ENCODE assay signal across 10 cellular contexts in the genomic region with DNA sequence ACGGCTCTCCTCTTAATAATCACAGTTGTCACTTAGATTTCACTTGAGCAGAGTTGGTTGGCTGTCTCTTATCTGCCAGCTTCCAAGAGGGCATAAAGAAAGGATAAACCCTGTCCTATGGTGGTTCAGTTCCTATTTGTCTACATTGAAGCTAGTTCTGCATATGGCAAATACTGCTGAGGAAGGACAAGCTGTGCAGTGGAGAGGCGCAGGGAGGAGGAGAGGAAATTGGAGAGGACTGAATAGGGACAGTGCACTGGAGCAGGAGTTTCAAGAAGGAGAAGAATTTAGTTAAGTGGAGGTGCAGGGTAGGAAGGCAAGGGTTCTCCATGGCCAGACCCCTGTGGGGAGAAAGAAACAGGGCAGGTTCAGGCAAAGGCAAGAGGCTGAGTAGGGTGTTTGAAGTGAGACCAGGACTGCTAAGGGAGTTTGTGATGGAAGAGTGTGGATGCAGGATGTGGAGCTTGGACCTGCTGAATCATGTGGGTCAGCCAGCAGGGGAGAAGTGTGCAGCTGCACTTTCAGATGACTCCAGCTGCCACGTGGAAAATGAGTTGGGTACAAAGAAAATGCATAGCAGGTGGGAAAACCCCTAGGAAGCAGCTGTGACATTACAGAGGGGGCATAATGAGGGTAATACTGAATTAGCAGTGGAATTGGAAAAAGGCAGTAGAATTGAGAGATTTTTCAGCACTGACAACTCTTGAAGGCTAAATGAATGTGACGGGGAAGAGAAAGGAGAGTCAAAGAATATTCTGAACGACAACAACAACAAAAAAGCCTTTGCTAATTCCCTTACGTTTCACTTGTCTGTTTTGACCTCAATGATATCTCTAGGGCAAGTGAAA.
DNase-seq lines count a peak whose midpoint lies in the region; ATAC-seq and TF ChIP-seq lines count a peak whose summit lies in the region.
"Had no signal": no experiment of that assay in that cellular context is flagged by ENCODE, and none has a peak within 500 bp of the region (broad histone marks: within the 10 kb centered on the region; RNA-seq: fewer than 3 reads in every experiment).

No MANE protein-coding gene starts in this region.

- no peaks in the 10 kb centered on the region for H3K36me3 Mint-ChIP-seq in activated CD4-positive, alpha-beta T cell treated with anti-CD3 and anti-CD28 coated beads for 36 hours (ENCODE audit: low read depth)

- H3K27me3 ChIP-seq in fibroblast of lung (ENCODE audit: control insufficient read depth, insufficient read depth, low read length) = no peaks in the 10 kb centered on the region
- no peaks in the 10 kb centered on the region for H3K27me3 ChIP-seq in stomach
- H3K27me3 ChIP-seq in spleen (replicated peaks in 1 of 7) = peaks cover 0 to 18% (median 0%) of the 10 kb centered on the region in 7 donors

- H3K4me1 Mint-ChIP-seq in activated CD4-positive, alpha-beta T cell treated with anti-CD3 and anti-CD28 coated beads for 36 hours = peaks cover 12% of the 10 kb centered on the region

- H3K4me1 ChIP-seq in fibroblast of lung (ENCODE audit: control insufficient read depth, extremely low read depth, insufficient read depth, low read length) (peaks cover 7% of the 10 kb centered on the region), stomach (peaks cover 10 to 42% (median 25%) of the 10 kb centered on the region in 4 donors), spleen (peaks cover 0 to 16% (median 6%) of the 10 kb centered on the region in 6 donors)

- TF ChIP-seq POLR2A in stomach (IDR thresholded peaks at IDR 0.05) (no peak), spleen (IDR thresholded peaks at IDR 0.05) (no peak)

- peak; percentile 30 for ATAC-seq in activated CD4-positive, alpha-beta T cell treated with anti-CD3 and anti-CD28 coated beads for 36 hours

- WGBS in stomach, 5 donors = 44 to 54% (median 53%) methylated on average over 6 of the region's 6 CpGs
- 51 to 58% (median 53%) methylated on average over 6 of the region's 6 CpGs for WGBS in spleen, 5 donors

- H3K9me3 ChIP-seq in fibroblast of lung (ENCODE audit: control insufficient read depth, insufficient read depth, low read depth, low read length) = no peaks in the 10 kb centered on the region
- H3K9me3 ChIP-seq in stomach = no peaks in the 10 kb centered on the region
- H3K9me3 ChIP-seq in spleen = no peaks in the 10 kb centered on the region

- TF ChIP-seq EP300 in stomach (IDR thresholded peaks at IDR 0.05) = no peak

- peak overlapping the region; percentile 8 for H3K4me2 ChIP-seq in fibroblast of lung (ENCODE audit: extremely low read depth, insufficient read depth, low read length)

- H3K4me3 Mint-ChIP-seq in activated CD4-positive, alpha-beta T cell treated with anti-CD3 and anti-CD28 coated beads for 36 hours = no peak overlapping the region

- H3K4me3 ChIP-seq in fibroblast of lung (replicated peaks in 1 of 4; ENCODE audit: control extremely low read depth in 1 of 4, insufficient read depth in 1 of 4, low read depth in 3 of 4, low read length in 4 of 4) (no peak overlapping the region), stomach (no peak overlapping the region), spleen (no peak overlapping the region)

- H3K9ac ChIP-seq in fibroblast of lung (ENCODE audit: insufficient read depth, low read length) = no peak overlapping the region

- DNase-seq in activated CD4-positive, alpha-beta T cell treated with anti-CD3 and anti-CD28 coated beads for 36 hours = no peak
- no peak for DNase-seq in activated CD4-positive, alpha-beta T cell treated with anti-CD3 and anti-CD28 coated beads, Interleukin-2, amount 50 U/mL, for 4 hours
- peak; percentile 92 for DNase-seq in NCI-H2171 treated with DMSO at 0.1 percent for 48 hours (lab: John Stamatoyannopoulos, UW)
- peak in 1 of 2 donors; percentile 64 for DNase-seq in fibroblast of lung (ENCODE audit: low read depth in 2 of 2)
- DNase-seq in stomach = no peak
- no peak for DNase-seq in NOMO-1 treated with dmso at 0.1 percent for 144 hours (lab: John Stamatoyannopoulos, UW; ENCODE audit: unreplicated experiment)
- DNase-seq in GDM1 (lab: John Stamatoyannopoulos, UW) = no peak
- no peak for DNase-seq in spleen

- H3K9me3 Mint-ChIP-seq in activated CD4-positive, alpha-beta T cell treated with anti-CD3 and anti-CD28 coated beads for 36 hours (ENCODE audit: low read depth) = no peaks in the 10 kb centered on the region
- H3K9me3 Mint-ChIP-seq: IgD-negative memory B cell had no signal

- TF ChIP-seq CTCF in fibroblast of lung (conservative IDR thresholded peaks at IDR 0.05 in 1 of 2, IDR thresholded peaks at IDR 0.05 in 1 of 2; ENCODE audit: low read depth in 1 of 2, low read length in 2 of 2) (no peak), stomach (IDR thresholded peaks at IDR 0.05) (no peak), spleen (IDR thresholded peaks at IDR 0.05 in 8 of 11, conservative IDR thresholded peaks at IDR 0.05 in 3 of 11) (no peak)

- intact Hi-C loops in activated CD4-positive, alpha-beta T cell treated with anti-CD3 and anti-CD28 coated beads for 36 hours (cut with DNase I, micrococcal nuclease) = loop anchor here (1.0 to 5.0 kb wide), 3 partner anchors 138 to 688 kb away; no protein-coding TSS in a partner anchor
- intact Hi-C loops in stomach (cut with DNase I; ENCODE audit: low total_unique reads) (loop anchor here (5.0 kb wide), 1 partner anchor 143 kb away; no protein-coding TSS in a partner anchor), spleen (cut with DNase I; ENCODE audit: low total_unique reads) (loop anchor here (5.0 kb wide), 1 partner anchor 138 kb away; no protein-coding TSS in a partner anchor)

- H3K27me3 Mint-ChIP-seq in activated CD4-positive, alpha-beta T cell treated with anti-CD3 and anti-CD28 coated beads for 36 hours = peaks cover 13% of the 10 kb centered on the region

- H3K36me3 ChIP-seq in fibroblast of lung (ENCODE audit: control insufficient read depth, insufficient read depth, low read length) (no peaks in the 10 kb centered on the region), stomach (peaks cover 0 to 41% (median 17%) of the 10 kb centered on the region in 4 donors), spleen (no peaks in the 10 kb centered on the region)

- CTCF ChIA-PET in activated CD4-positive, alpha-beta T cell treated with anti-CD3 and anti-CD28 coated beads for 36 hours (lab: Charles Lee) = interaction anchor here (0.5 to 5.4 kb wide), 42 partner anchors 11 to 1317 kb away, joined by 3 to 39 read pairs (median 4); no protein-coding TSS in a partner anchor

- H4K20me1 ChIP-seq in fibroblast of lung (ENCODE audit: control insufficient read depth, extremely low read depth, insufficient read depth, low read length) = no peaks in the 10 kb centered on the region

- H3K79me2 ChIP-seq in fibroblast of lung (ENCODE audit: control insufficient read depth, insufficient read depth, low read length) = no peaks in the 10 kb centered on the region

- H3K27ac Mint-ChIP-seq in activated CD4-positive, alpha-beta T cell treated with anti-CD3 and anti-CD28 coated beads for 36 hours = no peak overlapping the region
- H3K27ac Mint-ChIP-seq: IgD-negative memory B cell had no signal

- POLR2A ChIA-PET in activated CD4-positive, alpha-beta T cell treated with anti-CD3 and anti-CD28 coated beads for 36 hours (lab: Charles Lee) = no interaction called here

- H3K27ac ChIP-seq in fibroblast of lung (ENCODE audit: insufficient read depth, low read length) (no peak overlapping the region), stomach (peak overlapping the region in 4 of 5 donors; percentile 25 to 71 (median 40)), spleen (no peak overlapping the region)
- H3K27ac ChIP-seq: VCaP had no signal

- H2AFZ ChIP-seq in fibroblast of lung (ENCODE audit: low read length) = no peak overlapping the region

Comparison
In these comparisons a context has a peak if more than half of its experiments do, and no peak if none do; other contexts are left out.
1. H3K27ac ChIP-seq: peak in stomach (4 of 5); none in fibroblast of lung (single experiment) and spleen (0 of 8).